In genomic region chr7:1436608-1437007, GRCh38 we compare ENCODE assay signal across 30 cellular contexts.
"Had no signal": no experiment of that assay in that cellular context is flagged by ENCODE, and none has a peak within 500 bp of the region (broad histone marks: within the 10 kb centered on the region; RNA-seq: fewer than 3 reads in every experiment).

No MANE protein-coding gene starts in this region.

- H3K9me3 ChIP-seq: adrenal gland, ascending aorta, body of pancreas, breast epithelium had no signal

- H3K4me1 ChIP-seq: adrenal gland, ascending aorta, breast epithelium had no signal

- H3K36me3 ChIP-seq: breast epithelium, cardiac muscle cell had no signal

- H3K27ac ChIP-seq: adrenal gland, ascending aorta, body of pancreas, brain microvascular endothelial cell, breast epithelium, cardiac muscle cell had no signal

- H3K27me3 ChIP-seq: adrenal gland, ascending aorta, brain microvascular endothelial cell, cardiac muscle cell had no signal

- H3K4me3 ChIP-seq: adrenal gland, ascending aorta, body of pancreas, breast epithelium, cardiac muscle cell had no signal

- DNase-seq: activated effector memory CD4-positive, alpha-beta T cell treated with anti-CD3 and anti-CD28 coated beads, Interleukin-2, amount 50 U/mL, for 16 hours; activated effector memory CD4-positive, alpha-beta T cell treated with Interleukin-2 at 50 U/mL for 16 hours; activated gamma-delta T cell; activated gamma-delta T cell treated with Interleukin-2 at 50 U/mL for 16 hours; activated naive CD4-positive, alpha-beta T cell; activated naive CD4-positive, alpha-beta T cell treated with anti-CD3 and anti-CD28 coated beads for 36 hours; activated naive CD4-positive, alpha-beta T cell treated with anti-CD3 and anti-CD28 coated beads, Interleukin-2, amount 10 ng/mL, durations not matched to agents 7 days and 5 days; activated naive CD4-positive, alpha-beta T cell treated with anti-CD3 and anti-CD28 coated beads, Interleukin-2, amount 50 U/mL, for 16 hours; activated naive CD4-positive, alpha-beta T cell treated with Interleukin-2 at 50 U/mL for 16 hours; activated naive CD8-positive, alpha-beta T cell treated with anti-CD3 and anti-CD28 coated beads for 36 hours; activated naive CD8-positive, alpha-beta T cell treated with anti-CD3 and anti-CD28 coated beads, Interleukin-2, amount 10 ng/mL, durations not matched to agents 7 days and 5 days; activated naive CD8-positive, alpha-beta T cell treated with anti-CD3 and anti-CD28 coated beads, Interleukin-2, amount 50 U/mL, for 24 hours; activated T-cell treated with anti-CD3 and anti-CD28 coated beads, Interleukin-2, amount 50 U/mL, for 1 hour; activated T-cell treated with anti-CD3 and anti-CD28 coated beads, Interleukin-2, amount 50 U/mL, for 24 hours; activated T-cell treated with anti-CD3 and anti-CD28 coated beads, Interleukin-2, amount 50 U/mL, for 4 hours; activated T-cell treated with anti-CD3 and anti-CD28 coated beads, Interleukin-2, amount 50 U/mL, for 48 hours; activated T-cell treated with anti-CD3 and anti-CD28 coated beads, Interleukin-2, amount 50 U/mL, for 72 hours; adrenal gland; amniotic stem cell; amygdala; anterior cingulate cortex; aorta; body of pancreas; brain microvascular endothelial cell; caudate nucleus; central memory CD4-positive, alpha-beta T cell; cerebellar nuclear complex had no signal
